1 cellular context compared by ENCODE assay signal in the genomic region with DNA sequence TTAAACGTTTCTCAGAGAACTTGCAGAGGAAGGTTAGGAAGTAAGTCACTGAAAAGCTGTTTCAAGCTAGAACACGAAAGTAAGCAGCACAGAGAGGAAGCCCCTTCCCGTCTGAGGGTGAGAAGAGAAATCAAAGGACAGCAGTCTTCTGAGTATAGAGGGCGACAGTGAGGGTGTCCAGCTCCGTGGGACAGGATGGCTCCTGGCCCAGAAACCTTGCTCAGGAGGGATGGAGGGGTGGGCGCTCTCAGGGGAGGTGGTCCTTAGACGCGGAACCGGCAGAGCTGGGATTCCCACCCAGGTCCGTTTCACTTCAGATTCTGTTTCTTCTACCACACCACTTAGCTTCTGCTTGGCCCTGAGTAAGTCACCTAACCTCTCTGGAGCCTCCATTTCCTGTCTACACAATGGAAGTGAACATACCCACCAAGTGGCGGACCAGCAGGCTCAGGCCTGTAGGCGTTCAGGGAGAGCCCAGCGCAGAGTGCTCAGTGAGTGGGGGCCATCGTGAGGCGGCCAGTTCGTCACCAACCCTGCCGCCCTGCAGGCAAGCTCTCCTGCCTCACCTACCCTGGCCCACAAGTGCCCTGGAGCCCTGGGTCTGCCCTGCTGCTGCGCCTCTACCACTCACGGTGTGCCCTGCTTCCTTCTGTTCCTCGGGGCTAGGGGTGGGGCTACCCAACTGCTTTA.
TF ChIP-seq lines count a peak whose summit lies in the region.

No MANE protein-coding gene starts in this region.

TF ChIP-seq in WTC11, 78 proteins besides CTCF, POLR2A, EP300 and RAD21:
- TF ChIP-seq NFE2L1 (CRISPR knock-in tag; IDR thresholded peaks at IDR 0.05) (no peak), ZMAT4 (CRISPR knock-in tag; IDR thresholded peaks at IDR 0.05) (no peak), CBFB (CRISPR knock-in tag; IDR thresholded peaks at IDR 0.05; ENCODE audit: low read depth) (no peak), HMGXB4 (CRISPR knock-in tag; IDR thresholded peaks at IDR 0.05) (no peak)
- TF ChIP-seq, protein P1, sequence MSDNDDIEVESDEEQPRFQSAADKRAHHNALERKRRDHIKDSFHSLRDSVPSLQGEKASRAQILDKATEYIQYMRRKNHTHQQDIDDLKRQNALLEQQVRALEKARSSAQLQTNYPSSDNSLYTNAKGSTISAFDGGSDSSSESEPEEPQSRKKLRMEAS (CRISPR knock-in tag; IDR thresholded peaks at IDR 0.05), result no peak
TF ChIP-seq in WTC11: peak in this region for 0.
